ENCODE assay signal across 20 cellular contexts in the genomic region with DNA sequence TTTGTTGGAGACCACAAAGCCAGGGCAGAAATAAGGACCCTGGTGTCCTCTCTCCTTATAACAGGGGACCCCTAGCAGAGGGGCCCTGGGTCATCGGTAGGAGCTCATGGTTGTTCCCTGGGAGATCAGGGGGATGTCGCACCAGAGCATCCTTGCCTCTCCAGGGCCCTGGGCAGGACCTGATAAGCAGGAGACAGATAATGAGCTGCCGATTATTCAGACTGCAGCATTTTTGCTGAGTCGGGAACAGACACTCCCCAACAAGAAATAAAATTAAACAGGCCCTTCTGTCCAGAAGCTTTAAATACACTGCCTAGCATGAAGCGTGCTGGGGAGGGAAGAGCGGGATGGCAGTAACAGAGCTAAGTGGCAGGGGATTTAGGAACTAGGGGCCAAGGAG. TPM values are rescaled to one million over a fixed set of nuclear protein-coding genes. Genes with fewer than 3 reads are reported as not detected.
A peak's percentile ranks its signal among the peaks of the same experiment; 100 is the strongest.
DNase-seq lines count a peak whose midpoint lies in the region; ATAC-seq and TF ChIP-seq lines count a peak whose summit lies in the region.
"Had no signal": no experiment of that assay in that cellular context is flagged by ENCODE, and none has a peak within 500 bp of the region (broad histone marks: within the 10 kb centered on the region; RNA-seq: fewer than 3 reads in every experiment).

No MANE protein-coding gene starts in this region.

- H3K56ac ChIP-seq in IMR-90 (ENCODE audit: extremely low read depth, insufficient read depth, low read length) = no peak overlapping the region

- intact Hi-C loops in IMR-90 (cut with micrococcal nuclease) = no loop called here
- intact Hi-C loops in spleen (cut with DNase I; ENCODE audit: low total_unique reads) = no loop called here

- no peak overlapping the region for H2AK5ac ChIP-seq in IMR-90 (ENCODE audit: low read depth, low read length)

- no peak overlapping the region for H2AK9ac ChIP-seq in IMR-90 (replicated peaks; ENCODE audit: low read depth, low read length, poor library complexity)

- H4K5ac ChIP-seq in IMR-90 (ENCODE audit: low read depth, low read length) = no peak overlapping the region

- H4K20me1 ChIP-seq in IMR-90 (ENCODE audit: insufficient read depth, low read length) = no peaks in the 10 kb centered on the region

- no peak overlapping the region for H2BK15ac ChIP-seq in IMR-90 (ENCODE audit: low read depth, low read length)

- 83% methylated on average over 1 of the region's 6 CpGs; no CpG with 5 or more reads in 1 of the 2 experiments for WGBS in IMR-90 (ENCODE audit: extremely low coverage in 2 of 2, insufficient read length in 1 of 2), 2 experiments
- WGBS in spleen, 5 donors = 89 to 94% (median 92%) methylated on average over 6 of the region's 6 CpGs

- no peak overlapping the region for H4K8ac ChIP-seq in IMR-90 (ENCODE audit: low read depth in 2 of 2, low read length in 2 of 2)

- H3K27ac ChIP-seq in IMR-90 (ENCODE audit: insufficient read depth, low read length) (no peak overlapping the region), spleen (no peak overlapping the region)
- H3K27ac ChIP-seq: BLaER1, GM23248, SJSA1 had no signal

- H2BK120ac ChIP-seq in IMR-90 (ENCODE audit: low read depth, low read length) = no peak overlapping the region

- no peak overlapping the region for H3K9ac ChIP-seq in IMR-90 (ENCODE audit: low read depth, low read length)
- H3K9ac ChIP-seq: BLaER1, GM23248 had no signal

- H3K4me3 ChIP-seq in BE2C (ENCODE audit: low read depth, low read length) = no peak overlapping the region
- no peak overlapping the region for H3K4me3 ChIP-seq in IMR-90 (ENCODE audit: insufficient read depth, low read depth, low read length)
- H3K4me3 ChIP-seq in spleen = no peak overlapping the region
- H3K4me3 ChIP-seq: BLaER1, GM23248, SJSA1 had no signal

- no peak overlapping the region for H3K14ac ChIP-seq in IMR-90 (replicated peaks; ENCODE audit: low read depth, low read length)

- BruUV-seq in IMR-90 (replicated peaks; lab: Mats Ljungman, UMichigan) = no TSS peak

- H3K27me3 ChIP-seq in BE2C (no peaks in the 10 kb centered on the region), IMR-90 (ENCODE audit: control insufficient read depth, insufficient read depth, low read length) (no peaks in the 10 kb centered on the region), spleen (replicated peaks in 1 of 7) (no peaks in the 10 kb centered on the region)
- H3K27me3 ChIP-seq: BLaER1, SJSA1 had no signal

- H3K18ac ChIP-seq in IMR-90 (ENCODE audit: low read depth, low read length) = no peak overlapping the region

- dilution Hi-C loops in IMR-90 (cut with HindIII; ENCODE audit: low sequenced_read_pairs, unreplicated experiment) = no loop called here

- H3K9me1 ChIP-seq in IMR-90 (ENCODE audit: insufficient read depth, low read length) = no peaks in the 10 kb centered on the region

- H3K9me3 ChIP-seq in BE2C (no peaks in the 10 kb centered on the region), IMR-90 (ENCODE audit: control insufficient read depth, insufficient read depth, low read length) (no peaks in the 10 kb centered on the region), spleen (no peaks in the 10 kb centered on the region)
- H3K9me3 ChIP-seq: BLaER1, SJSA1 had no signal

- H2BK20ac ChIP-seq in IMR-90 (ENCODE audit: low read depth, low read length) = no peak overlapping the region

- TF ChIP-seq CTCF in BE2C (IDR thresholded peaks at IDR 0.05; ENCODE audit: low read depth, low read length) (no peak), IMR-90 (conservative IDR thresholded peaks at IDR 0.05; ENCODE audit: low read depth, low read length) (no peak), spleen (IDR thresholded peaks at IDR 0.05 in 8 of 11, conservative IDR thresholded peaks at IDR 0.05 in 3 of 11) (no peak)

- POLR2A ChIA-PET in IMR-90 (lab: Charles Lee; ENCODE audit: unreplicated experiment) = no interaction called here

- H4K91ac ChIP-seq in IMR-90 (ENCODE audit: insufficient read depth, low read depth, low read length) = no peak overlapping the region

- H2AFZ ChIP-seq in IMR-90 (replicated peaks; ENCODE audit: low read length, poor library complexity) = no peak overlapping the region
- H2AFZ ChIP-seq: GM23248 had no signal

- H3K79me1 ChIP-seq in IMR-90 (ENCODE audit: low read depth in 1 of 2, low read length in 2 of 2) = peaks cover 10 to 25% of the 10 kb centered on the region in 2 experiments

- CTCF ChIA-PET in IMR-90 (lab: Yijun Ruan, JAX) = interaction anchor here (1.0 to 1.3 kb wide), 3 partner anchors 9 to 92 kb away, joined by 3 to 7 read pairs (median 3); no protein-coding TSS in a partner anchor

- H3K4ac ChIP-seq in IMR-90 (ENCODE audit: low read depth, low read length) = no peak overlapping the region

- H3K36me3 ChIP-seq in BE2C (peaks cover 98% of the 10 kb centered on the region), IMR-90 (ENCODE audit: control insufficient read depth, insufficient read depth, low read length) (peaks cover 12% of the 10 kb centered on the region), spleen (peaks cover 0 to 100% (median 0%) of the 10 kb centered on the region in 6 donors)

- DNase-seq in BE2C (peak; percentile 33), IMR-90 (no peak), inferior parietal cortex (ENCODE audit: extremely low spot score) (peak; percentile 20), spleen (peak; percentile 34), GM03348 (ENCODE audit: low spot score) (no peak)
- DNase-seq: CD8-positive, alpha-beta T cell; DMS79; GM23248; NCI-H1048; NCI-H146; NCI-H2081; NCI-H510A; NCI-H774; PC-3 had no signal

- TF ChIP-seq POLR2A in IMR-90 (IDR thresholded peaks at IDR 0.05; ENCODE audit: low read depth, low read length) = no peak
- TF ChIP-seq POLR2A in spleen (IDR thresholded peaks at IDR 0.05) = no peak

- no peak overlapping the region for H3K4me2 ChIP-seq in IMR-90 (ENCODE audit: low read depth, low read length)
- H3K4me2 ChIP-seq: BLaER1 had no signal

- H3K23ac ChIP-seq in IMR-90 (ENCODE audit: low read depth, low read length) = no peak overlapping the region

- in situ Hi-C loops in IMR-90 (cut with MboI; ENCODE audit: low sequenced_read_pairs) = no loop called here

- H2BK5ac ChIP-seq in IMR-90 (ENCODE audit: low read depth, low read length, poor library complexity, severe bottlenecking) = no peak overlapping the region

- H3K4me1 ChIP-seq in BE2C (peaks cover 6% of the 10 kb centered on the region; the same call in 1 of the 2 replicates), IMR-90 (ENCODE audit: control insufficient read depth, insufficient read depth, low read length) (no peaks in the 10 kb centered on the region), spleen (no peaks in the 10 kb centered on the region)
- H3K4me1 ChIP-seq: SJSA1 had no signal

- no peak for TF ChIP-seq RAD21 in IMR-90 (IDR thresholded peaks at IDR 0.05; ENCODE audit: low read length)

- ATAC-seq in IMR-90 (ENCODE audit: low read depth) (no peak), HG02571 (IDR thresholded peaks at IDR 0.05; ENCODE audit: unreplicated experiment) (no peak), GM18520 (IDR thresholded peaks at IDR 0.05; ENCODE audit: unreplicated experiment) (no peak)
- ATAC-seq: CD8-positive, alpha-beta T cell; HCT116; PC-3 had no signal

TF ChIP-seq in IMR-90, 13 proteins besides CTCF, POLR2A, EP300 and RAD21:
- TF ChIP-seq RFX5 (IDR thresholded peaks at IDR 0.05; ENCODE audit: low read depth, low read length) (no peak), NFE2L2 (IDR thresholded peaks at IDR 0.05; ENCODE audit: low read depth, low read length) (no peak), MXI1 (IDR thresholded peaks at IDR 0.05; ENCODE audit: borderline replicate concordance, low read depth, low read length) (no peak), USF2 (IDR thresholded peaks at IDR 0.05; ENCODE audit: low read depth, low read length) (no peak), MAFK (IDR thresholded peaks at IDR 0.05; ENCODE audit: low read depth, low read length) (peak; percentile 79), CHD1 (IDR thresholded peaks at IDR 0.05; ENCODE audit: low read depth, low read length) (no peak)
TF ChIP-seq in IMR-90: peak in this region for 1.

RNA-seq across cellular contexts. Expression of gene GFAP, which starts 15.4 kb away (rescaled TPM):
- 17.7 TPM for polyA plus RNA-seq in BE2C (2012; ENCODE audit: insufficient read depth, insufficient read length, low read depth)
- total RNA-seq in IMR-90 (2012; rRNA removed) (0.18 TPM in 1 of 2 replicates, not detected in the other), spleen (1 to 10 TPM in 1 of 7 donors, under 1 TPM in 2, not detected in 4; 0.41 to 1.7 (median 0.54) TPM)
- polyA plus RNA-seq in IMR-90 (2012; rRNA removed) (0.19 and 0.40 TPM in 2 replicates), spleen (under 1 TPM in 2 of 3 donors, not detected in 1; 0.32 to 0.61 TPM)
- 0.02 and 0.13 TPM in 2 replicates for polyA plus RNA-seq in IMR-90 (2012; cell fraction: cytosol; rRNA removed)
- polyA plus RNA-seq in IMR-90 (2012; cell fraction: nucleus; rRNA removed; ENCODE audit: low replicate concordance) = 0.05 and 0.18 TPM in 2 replicates
- total RNA-seq: CD8-positive, alpha-beta T cell; GM23248; MCF 10A; SJSA1 had no signal

RNA-seq across cellular contexts. Expression of gene KIF18B, which starts 16.9 kb away (rescaled TPM):
- polyA plus RNA-seq in BE2C (2012; ENCODE audit: insufficient read depth, insufficient read length, low read depth) = 13.3 TPM
- total RNA-seq in IMR-90 (2012; rRNA removed) (1.3 and 2.5 TPM in 2 replicates), spleen (1 to 10 TPM; 1.1 to 5.8 (median 4.4) TPM)
- polyA plus RNA-seq in IMR-90 (2012; rRNA removed) (16.0 and 17.4 TPM in 2 replicates), spleen (1 to 10 TPM in 2 of 3 donors, under 1 TPM in 1; 0.26 to 1.5 (median 1.2) TPM)
- polyA plus RNA-seq in IMR-90 (2012; cell fraction: cytosol; rRNA removed) = 7.6 and 7.8 TPM in 2 replicates
- 23.3 and 68.0 TPM in 2 replicates for polyA plus RNA-seq in IMR-90 (2012; cell fraction: nucleus; rRNA removed; ENCODE audit: low replicate concordance)

RNA-seq across cellular contexts. Expression of gene EFTUD2, which starts 31.4 kb away (rescaled TPM):
- polyA plus RNA-seq in BE2C (2012; ENCODE audit: insufficient read depth, insufficient read length, low read depth) = 225 TPM
- total RNA-seq in IMR-90 (2012; rRNA removed) (126 and 178 TPM in 2 replicates), spleen (100 to 1,000 TPM in 6 of 7 donors, 10 to 100 TPM in 1; 77.4 to 140 (median 104) TPM)
- polyA plus RNA-seq in IMR-90 (2012; rRNA removed) (72.5 and 74.8 TPM in 2 replicates), spleen (10 to 100 TPM; 39.0 to 44.0 (median 43.6) TPM)
- polyA plus RNA-seq in IMR-90 (2012; cell fraction: cytosol; rRNA removed) = 44.7 and 106 TPM in 2 replicates
- 70.1 and 74.1 TPM in 2 replicates for polyA plus RNA-seq in IMR-90 (2012; cell fraction: nucleus; rRNA removed; ENCODE audit: low replicate concordance)

RNA-seq across cellular contexts. Expression of gene C1QL1, which starts 37.4 kb away (rescaled TPM):
- polyA plus RNA-seq in BE2C (2012; ENCODE audit: insufficient read depth, insufficient read length, low read depth) = 72.9 TPM
- total RNA-seq in IMR-90 (2012; rRNA removed) (0.18 and 0.28 TPM in 2 replicates), spleen (under 1 TPM in 1 of 7 donors, not detected in 6; 0.20 TPM)
- polyA plus RNA-seq in IMR-90 (2012; rRNA removed) (0.84 and 1.5 TPM in 2 replicates), spleen (under 1 TPM in 1 of 3 donors, not detected in 2; 0.38 TPM)
- 1.6 and 4.1 TPM in 2 replicates for polyA plus RNA-seq in IMR-90 (2012; cell fraction: cytosol; rRNA removed)
- 0.71 and 1.2 TPM in 2 replicates for polyA plus RNA-seq in IMR-90 (2012; cell fraction: nucleus; rRNA removed; ENCODE audit: low replicate concordance)
- total RNA-seq: CD8-positive, alpha-beta T cell had no signal

Comparison
In these comparisons a context has a peak if more than half of its experiments do, and no peak if none do; other contexts are left out.
1. DNase-seq: peak in BE2C (single experiment), inferior parietal cortex (single experiment) and spleen (single experiment); none in IMR-90 (single experiment) and GM03348 (single experiment).